Comparison of ENCODE assay signal across 12 cellular contexts in the genomic region with DNA sequence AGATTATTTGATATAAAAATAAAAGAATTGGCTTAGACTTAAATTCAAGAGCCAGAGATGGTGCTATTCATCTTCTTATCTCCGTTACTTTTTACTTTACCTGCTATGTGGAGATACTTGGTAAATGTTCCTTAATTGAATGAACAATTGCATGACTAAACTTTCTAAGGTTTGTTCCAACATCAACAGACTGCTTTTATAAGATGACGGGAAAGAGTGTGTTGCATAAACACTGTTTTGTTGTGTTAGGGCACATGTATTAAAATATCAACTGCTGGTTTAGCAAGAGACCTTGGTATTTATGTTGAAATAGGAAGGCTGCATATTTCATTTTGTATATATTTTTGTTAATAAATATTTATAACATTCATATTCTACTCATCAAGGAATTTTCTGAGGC. TPM values are rescaled to one million over a fixed set of nuclear protein-coding genes. Genes with fewer than 3 reads are reported as not detected.
DNase-seq lines count a peak whose midpoint lies in the region; TF ChIP-seq lines count a peak whose summit lies in the region.
"Had no signal": no experiment of that assay in that cellular context is flagged by ENCODE, and none has a peak within 500 bp of the region (broad histone marks: within the 10 kb centered on the region; RNA-seq: fewer than 3 reads in every experiment).

No MANE protein-coding gene starts in this region.

- H4K20me1 ChIP-seq in PC-9 (ENCODE audit: insufficient read depth), result no peaks in the 10 kb centered on the region

- DNase-seq in MG63 (no peak), dedifferentiated amniotic fluid mesenchymal stem cell (ENCODE audit: extremely low spot score) (peak; percentile 70), iris pigment epithelial cell (ENCODE audit: low read depth) (peak; percentile 95), tibial nerve (ENCODE audit: low spot score in 2 of 2) (no peak), DMS153 treated with DMSO at 0.1 percent for 48 hours (lab: John Stamatoyannopoulos, UW; ENCODE audit: unreplicated experiment) (no peak), PC-9 (no peak)
- no peak for DNase-seq in central memory CD4-positive, alpha-beta T cell
- DNase-seq: activated CD8-positive, alpha-beta T cell treated with anti-CD3 and anti-CD28 coated beads for 36 hours; activated naive CD4-positive, alpha-beta T cell treated with anti-CD3 and anti-CD28 coated beads for 36 hours; effector memory CD4-positive, alpha-beta T cell; NCI-H2107 had no signal

- BruUV-seq in PC-9 (replicated peaks; lab: Mats Ljungman, UMichigan), result no TSS peak

- H3K9me3 ChIP-seq in MG63 (no peaks in the 10 kb centered on the region), tibial nerve (no peaks in the 10 kb centered on the region), PC-9 (ENCODE audit: insufficient read depth, low read depth) (no peaks in the 10 kb centered on the region)

- H3K27me3 ChIP-seq in MG63 (no peaks in the 10 kb centered on the region), tibial nerve (no peaks in the 10 kb centered on the region), PC-9 (ENCODE audit: insufficient read depth, low read depth) (no peaks in the 10 kb centered on the region)

- no peak overlapping the region for H3K4me2 ChIP-seq in PC-9
- H3K4me2 ChIP-seq: KMS-11 had no signal

- H3K4me3 ChIP-seq in MG63 (0 out of 2 replicates have a peak overlapping the region, but pooled peaks have one; percentile 5), tibial nerve (peak overlapping the region in 1 of 4 donors; percentile 1), PC-9 (no peak overlapping the region)

- peaks cover 0 to 42% (median 13%) of the 10 kb centered on the region in 4 donors for H3K4me1 ChIP-seq in tibial nerve
- no peaks in the 10 kb centered on the region for H3K4me1 ChIP-seq in PC-9 (replicated peaks; ENCODE audit: insufficient read depth)

- H3K79me2 ChIP-seq in PC-9 (ENCODE audit: low read depth), result no peaks in the 10 kb centered on the region

- intact Hi-C loops in PC-9 (cut with micrococcal nuclease; ENCODE audit: unreplicated experiment), result no loop called here

- 7 to 20% methylated on average over 2 of the region's 2 CpGs for WGBS in tibial nerve, 2 donors

- CTCF ChIA-PET in PC-9 (lab: Charles Lee), result no interaction called here

- peak overlapping the region in 3 of 4 donors; percentile 25 to 78 (median 76) for H3K27ac ChIP-seq in tibial nerve
- H3K27ac ChIP-seq in PC-9, result no peak overlapping the region
- H3K27ac ChIP-seq: KMS-11 had no signal

- TF ChIP-seq EP300 in tibial nerve (IDR thresholded peaks at IDR 0.05), result peak; percentile 71 to 83

- no peaks in the 10 kb centered on the region for H3K9me2 ChIP-seq in PC-9 (ENCODE audit: insufficient read depth)

- POLR2A ChIA-PET in PC-9 (lab: Charles Lee; ENCODE audit: unreplicated experiment), result no interaction called here

- H3F3A ChIP-seq in PC-9 (ENCODE audit: insufficient read depth, low read depth), result no peaks in the 10 kb centered on the region

- TF ChIP-seq CTCF in tibial nerve (IDR thresholded peaks at IDR 0.05) (no peak), PC-9 (conservative IDR thresholded peaks at IDR 0.05) (no peak)

- no peak overlapping the region for H2AFZ ChIP-seq in PC-9

- H3K36me3 ChIP-seq in MG63 (no peaks in the 10 kb centered on the region), tibial nerve (no peaks in the 10 kb centered on the region), PC-9 (ENCODE audit: low read depth) (no peaks in the 10 kb centered on the region)

- TF ChIP-seq POLR2A in tibial nerve (IDR thresholded peaks at IDR 0.05), result no peak

RNA-seq across cellular contexts. Expression of a gene that starts 10.5 kb away (rescaled TPM):
- total RNA-seq in MG63 (2014; rRNA removed; shearing (Covaris generic); ENCODE audit: low replicate concordance), result 71.7 and 97.4 TPM in 2 replicates
- total RNA-seq in tibial nerve (100 to 1,000 TPM; 112 to 164 (median 145) TPM), PC-9 (2021) (117 and 138 TPM in 2 replicates)

Comparison
In these comparisons a context has a peak if more than half of its experiments do, and no peak if none do; other contexts are left out.
1. DNase-seq: peak in dedifferentiated amniotic fluid mesenchymal stem cell (single experiment) and iris pigment epithelial cell (single experiment); none in MG63 (single experiment), tibial nerve (0 of 2), DMS153 treated with DMSO at 0.1 percent for 48 hours (single experiment), central memory CD4-positive, alpha-beta T cell (single experiment) and PC-9 (0 of 2).